In the genomic region with DNA sequence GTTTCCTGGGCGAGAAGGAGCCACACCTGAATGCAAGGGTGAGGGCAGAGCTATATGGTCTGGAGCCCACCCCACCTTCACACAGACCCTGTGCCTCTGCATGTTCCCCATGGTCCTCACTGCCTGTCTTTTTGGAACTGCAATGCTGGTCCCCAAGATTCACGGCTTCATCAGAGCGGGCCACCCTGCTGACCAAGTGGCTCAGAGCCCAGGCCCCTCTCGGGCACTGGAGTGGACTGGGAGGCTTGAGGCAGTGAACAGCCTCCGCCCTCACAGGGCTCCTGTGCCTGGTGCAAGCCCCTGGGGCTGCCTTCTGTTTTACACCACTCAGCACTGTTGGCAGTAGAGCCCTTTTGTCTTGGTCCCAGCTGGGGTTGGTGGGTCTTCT, we compare ENCODE assay signal across 24 cellular contexts.
DNase-seq lines count a peak whose midpoint lies in the region; ATAC-seq and TF ChIP-seq lines count a peak whose summit lies in the region.
"Had no signal": no experiment of that assay in that cellular context is flagged by ENCODE, and none has a peak within 500 bp of the region (broad histone marks: within the 10 kb centered on the region; RNA-seq: fewer than 3 reads in every experiment).

No MANE protein-coding gene starts in this region.

- no peak overlapping the region for H2AFZ ChIP-seq in OCI-LY7 (ENCODE audit: low read length)

- 60 to 90% (median 83%) methylated on average over 1 to 5 of the region's 5 CpGs for WGBS in stomach, 5 donors

- TF ChIP-seq POLR2A in stomach (IDR thresholded peaks at IDR 0.05): no peak

- H3K9me2 ChIP-seq in OCI-LY7 (ENCODE audit: insufficient read depth, low read length): no peaks in the 10 kb centered on the region

- TF ChIP-seq EP300 in stomach (IDR thresholded peaks at IDR 0.05): no peak

- H3K27ac ChIP-seq in OCI-LY7 (ENCODE audit: low read depth, low read length, poor library complexity, severe bottlenecking) (no peak overlapping the region), stomach (no peak overlapping the region)
- H3K27ac ChIP-seq: HL-60, SK-N-MC had no signal

- H3K27ac Mint-ChIP-seq in activated CD8-positive, alpha-beta T cell treated with anti-CD3 and anti-CD28 coated beads, Interleukin-2, amount 10 ng/mL, durations not matched to agents 7 days and 5 days: no peak overlapping the region
- H3K27ac Mint-ChIP-seq in activated CD8-positive, alpha-beta T cell treated with anti-CD3 and anti-CD28 coated beads for 36 hours: no peak overlapping the region
- H3K27ac Mint-ChIP-seq in chondrocyte (ENCODE audit: unreplicated experiment): no peak overlapping the region
- no peak overlapping the region for H3K27ac Mint-ChIP-seq in stimulated activated effector memory CD8-positive, alpha-beta T cell treated with anti-CD3 and anti-CD28 coated beads, Interleukin-12 subunit alpha, Interleukin-12 subunit beta, amount 100 ng/mL, for 72 hours
- H3K27ac Mint-ChIP-seq: CD4-positive, CD25-positive, alpha-beta regulatory T cell had no signal

- no peaks in the 10 kb centered on the region for H3K36me3 ChIP-seq in OCI-LY7 (ENCODE audit: insufficient read depth, low read length)
- H3K36me3 ChIP-seq in stomach: no peaks in the 10 kb centered on the region
- H3K36me3 ChIP-seq: HAP-1 had no signal

- POLR2A ChIA-PET in activated CD8-positive, alpha-beta T cell treated with anti-CD3 and anti-CD28 coated beads, Interleukin-2, amount 10 ng/mL, durations not matched to agents 7 days and 5 days (lab: Charles Lee): no interaction called here
- POLR2A ChIA-PET in activated CD8-positive, alpha-beta T cell treated with anti-CD3 and anti-CD28 coated beads for 36 hours (lab: Charles Lee): interaction anchor here (0.6 kb wide), 1 partner anchor 450 kb away, joined by 3 read pairs; no protein-coding TSS in a partner anchor
- POLR2A ChIA-PET in GM10248 (lab: Yijun Ruan, JAX) (no interaction called here), OCI-LY7 (lab: Charles Lee) (no interaction called here)

- intact Hi-C loops in activated CD8-positive, alpha-beta T cell treated with anti-CD3 and anti-CD28 coated beads for 36 hours (cut with micrococcal nuclease): no loop called here
- intact Hi-C loops in OCI-LY7 (cut with micrococcal nuclease; ENCODE audit: unreplicated experiment) (no loop called here), stomach (cut with DNase I; ENCODE audit: low total_unique reads) (no loop called here)

- H3K36me3 Mint-ChIP-seq in activated CD8-positive, alpha-beta T cell treated with anti-CD3 and anti-CD28 coated beads, Interleukin-2, amount 10 ng/mL, durations not matched to agents 7 days and 5 days (ENCODE audit: low read depth): no peaks in the 10 kb centered on the region
- H3K36me3 Mint-ChIP-seq in activated CD8-positive, alpha-beta T cell treated with anti-CD3 and anti-CD28 coated beads for 36 hours (ENCODE audit: low read depth): no peaks in the 10 kb centered on the region
- H3K36me3 Mint-ChIP-seq in chondrocyte (ENCODE audit: low read depth): no peaks in the 10 kb centered on the region
- no peaks in the 10 kb centered on the region for H3K36me3 Mint-ChIP-seq in stimulated activated effector memory CD8-positive, alpha-beta T cell treated with anti-CD3 and anti-CD28 coated beads, Interleukin-12 subunit alpha, Interleukin-12 subunit beta, amount 100 ng/mL, for 72 hours
- H3K36me3 Mint-ChIP-seq: CD4-positive, CD25-positive, alpha-beta regulatory T cell had no signal

- H3K4me1 ChIP-seq in OCI-LY7 (ENCODE audit: insufficient read depth, low read length, poor library complexity, severe bottlenecking) (no peaks in the 10 kb centered on the region), stomach (peaks cover 5 to 15% (median 12%) of the 10 kb centered on the region in 4 donors)
- H3K4me1 ChIP-seq: HAP-1 had no signal

- no peak for DNase-seq in activated CD8-positive, alpha-beta T cell treated with anti-CD3 and anti-CD28 coated beads, Interleukin-2, amount 10 ng/mL, durations not matched to agents 7 days and 5 days
- no peak for DNase-seq in activated CD8-positive, alpha-beta T cell treated with anti-CD3 and anti-CD28 coated beads for 36 hours
- DNase-seq in GM10248 (ENCODE audit: extremely low spot score) (peak; percentile 9), chondrocyte (ENCODE audit: low spot score) (peak; percentile 71), OCI-LY7 (ENCODE audit: low spot score) (no peak), stomach (no peak)
- no peak for DNase-seq in stimulated activated effector memory CD8-positive, alpha-beta T cell treated with anti-CD3 and anti-CD28 coated beads, Interleukin-12 subunit alpha, Interleukin-12 subunit beta, amount 100 ng/mL, for 72 hours (ENCODE audit: low spot score in 2 of 2)
- no peak for DNase-seq in activated T-cell treated with anti-CD3 and anti-CD28 coated beads, Interleukin-2, amount 50 U/mL, for 48 hours
- DNase-seq: AML-193; CD4-positive, CD25-positive, alpha-beta regulatory T cell; DMS79; KG1; NCI-H1105; NCI-H146; NCI-H2029 treated with DMSO at 0.1 percent for 48 hours; NCI-H446; NCI-H526; PC-3; RPMI8226; SHP77 treated with DMSO at 0.1 percent for 48 hours had no signal

- no peak overlapping the region for H3K4me3 ChIP-seq in OCI-LY7 (ENCODE audit: low read depth, low read length, poor library complexity, severe bottlenecking)
- H3K4me3 ChIP-seq in stomach: no peak overlapping the region
- H3K4me3 ChIP-seq: GM12878, HAP-1, SK-N-MC had no signal

- H3K4me1 Mint-ChIP-seq in activated CD8-positive, alpha-beta T cell treated with anti-CD3 and anti-CD28 coated beads, Interleukin-2, amount 10 ng/mL, durations not matched to agents 7 days and 5 days (ENCODE audit: low read depth): no peaks in the 10 kb centered on the region
- H3K4me1 Mint-ChIP-seq in activated CD8-positive, alpha-beta T cell treated with anti-CD3 and anti-CD28 coated beads for 36 hours (ENCODE audit: low read depth): no peaks in the 10 kb centered on the region
- H3K4me1 Mint-ChIP-seq in chondrocyte (ENCODE audit: low read depth): no peaks in the 10 kb centered on the region
- no peaks in the 10 kb centered on the region for H3K4me1 Mint-ChIP-seq in stimulated activated effector memory CD8-positive, alpha-beta T cell treated with anti-CD3 and anti-CD28 coated beads, Interleukin-12 subunit alpha, Interleukin-12 subunit beta, amount 100 ng/mL, for 72 hours

- CTCF ChIA-PET in activated CD8-positive, alpha-beta T cell treated with anti-CD3 and anti-CD28 coated beads, Interleukin-2, amount 10 ng/mL, durations not matched to agents 7 days and 5 days (lab: Charles Lee): no interaction called here
- CTCF ChIA-PET in activated CD8-positive, alpha-beta T cell treated with anti-CD3 and anti-CD28 coated beads for 36 hours (lab: Charles Lee): no interaction called here
- CTCF ChIA-PET in GM10248 (lab: Yijun Ruan, JAX) (interaction anchor here (0.8 kb wide), 1 partner anchor 348 kb away, joined by 3 read pairs; no protein-coding TSS in a partner anchor), OCI-LY7 (lab: Charles Lee; ENCODE audit: unreplicated experiment) (no interaction called here)

- ATAC-seq in activated CD8-positive, alpha-beta T cell treated with anti-CD3 and anti-CD28 coated beads, Interleukin-2, amount 10 ng/mL, durations not matched to agents 7 days and 5 days: peak; percentile 27
- ATAC-seq in activated CD8-positive, alpha-beta T cell treated with anti-CD3 and anti-CD28 coated beads for 36 hours: no peak
- peak; percentile 2 for ATAC-seq in stimulated activated effector memory CD8-positive, alpha-beta T cell treated with anti-CD3 and anti-CD28 coated beads, Interleukin-12 subunit alpha, Interleukin-12 subunit beta, amount 100 ng/mL, for 72 hours
- ATAC-seq: GM12878, PC-3 had no signal

- TF ChIP-seq CTCF in activated CD8-positive, alpha-beta T cell treated with anti-CD3 and anti-CD28 coated beads for 36 hours (IDR thresholded peaks at IDR 0.05): no peak
- no peak for TF ChIP-seq CTCF in GM10248 (IDR thresholded peaks at IDR 0.05; ENCODE audit: control extremely low read depth, extremely low read depth, low read depth, missing control alignments)
- TF ChIP-seq CTCF in chondrocyte (IDR thresholded peaks at IDR 0.05): no peak
- TF ChIP-seq CTCF in OCI-LY7 (conservative IDR thresholded peaks at IDR 0.05; ENCODE audit: low read length): no peak
- no peak for TF ChIP-seq CTCF in stomach (IDR thresholded peaks at IDR 0.05)

- H4K20me1 ChIP-seq in OCI-LY7 (ENCODE audit: insufficient read depth, low read length): no peaks in the 10 kb centered on the region

- H3K9me3 Mint-ChIP-seq in activated CD8-positive, alpha-beta T cell treated with anti-CD3 and anti-CD28 coated beads, Interleukin-2, amount 10 ng/mL, durations not matched to agents 7 days and 5 days (ENCODE audit: insufficient read depth): no peaks in the 10 kb centered on the region
- no peaks in the 10 kb centered on the region for H3K9me3 Mint-ChIP-seq in activated CD8-positive, alpha-beta T cell treated with anti-CD3 and anti-CD28 coated beads for 36 hours
- H3K9me3 Mint-ChIP-seq in chondrocyte (ENCODE audit: low read depth): no peaks in the 10 kb centered on the region
- H3K9me3 Mint-ChIP-seq in stimulated activated effector memory CD8-positive, alpha-beta T cell treated with anti-CD3 and anti-CD28 coated beads, Interleukin-12 subunit alpha, Interleukin-12 subunit beta, amount 100 ng/mL, for 72 hours: no peaks in the 10 kb centered on the region

- no TSS peak for BruUV-seq in OCI-LY7 (replicated peaks; lab: Mats Ljungman, UMichigan)

- H3K4me2 ChIP-seq in OCI-LY7 (ENCODE audit: low read length): no peak overlapping the region

- H3K4me3 Mint-ChIP-seq in activated CD8-positive, alpha-beta T cell treated with anti-CD3 and anti-CD28 coated beads, Interleukin-2, amount 10 ng/mL, durations not matched to agents 7 days and 5 days: no peak overlapping the region
- H3K4me3 Mint-ChIP-seq in activated CD8-positive, alpha-beta T cell treated with anti-CD3 and anti-CD28 coated beads for 36 hours: no peak overlapping the region
- no peak overlapping the region for H3K4me3 Mint-ChIP-seq in chondrocyte (ENCODE audit: unreplicated experiment)
- no peak overlapping the region for H3K4me3 Mint-ChIP-seq in stimulated activated effector memory CD8-positive, alpha-beta T cell treated with anti-CD3 and anti-CD28 coated beads, Interleukin-12 subunit alpha, Interleukin-12 subunit beta, amount 100 ng/mL, for 72 hours
- H3K4me3 Mint-ChIP-seq: CD4-positive, CD25-positive, alpha-beta regulatory T cell had no signal

- H3K27me3 Mint-ChIP-seq in activated CD8-positive, alpha-beta T cell treated with anti-CD3 and anti-CD28 coated beads, Interleukin-2, amount 10 ng/mL, durations not matched to agents 7 days and 5 days (ENCODE audit: low read depth): peaks cover 27% of the 10 kb centered on the region
- peaks cover 19% of the 10 kb centered on the region for H3K27me3 Mint-ChIP-seq in activated CD8-positive, alpha-beta T cell treated with anti-CD3 and anti-CD28 coated beads for 36 hours
- peaks cover 32% of the 10 kb centered on the region for H3K27me3 Mint-ChIP-seq in chondrocyte (ENCODE audit: low read depth)

- H3K9me3 ChIP-seq in OCI-LY7 (ENCODE audit: low read length): no peaks in the 10 kb centered on the region
- H3K9me3 ChIP-seq in stomach: no peaks in the 10 kb centered on the region
- H3K9me3 ChIP-seq: HAP-1 had no signal

- no peaks in the 10 kb centered on the region for H3K79me2 ChIP-seq in OCI-LY7 (ENCODE audit: insufficient read depth, low read depth, low read length)

- H3K27me3 ChIP-seq in stomach: peaks cover 0 to 60% (median 34%) of the 10 kb centered on the region in 3 donors

Comparison
In these comparisons a context has a peak if more than half of its experiments do, and no peak if none do; other contexts are left out.
1. DNase-seq: peak in GM10248 (single experiment) and chondrocyte (single experiment); none in activated CD8-positive, alpha-beta T cell treated with anti-CD3 and anti-CD28 coated beads, Interleukin-2, amount 10 ng/mL, durations not matched to agents 7 days and 5 days (single experiment), activated CD8-positive, alpha-beta T cell treated with anti-CD3 and anti-CD28 coated beads for 36 hours (single experiment), stimulated activated effector memory CD8-positive, alpha-beta T cell treated with anti-CD3 and anti-CD28 coated beads, Interleukin-12 subunit alpha, Interleukin-12 subunit beta, amount 100 ng/mL, for 72 hours (0 of 2), OCI-LY7 (single experiment), stomach (single experiment) and activated T-cell treated with anti-CD3 and anti-CD28 coated beads, Interleukin-2, amount 50 U/mL, for 48 hours (0 of 2).